Comparison of ENCODE assay signal across 14 cellular contexts in genomic region chr16:741986-742629, GRCh38. TPM values are rescaled to one million over a fixed set of nuclear protein-coding genes. Genes with fewer than 3 reads are reported as not detected.
DNase-seq lines count a peak whose midpoint lies in the region; ATAC-seq and TF ChIP-seq lines count a peak whose summit lies in the region.
"Had no signal": no experiment of that assay in that cellular context is flagged by ENCODE, and none has a peak within 500 bp of the region (broad histone marks: within the 10 kb centered on the region; RNA-seq: fewer than 3 reads in every experiment).

No MANE protein-coding gene starts in this region.

- no peaks in the 10 kb centered on the region for H3K27me3 ChIP-seq in GM23338 (ENCODE audit: insufficient read depth)
- peaks cover 0 to 22% of the 10 kb centered on the region in 2 donors for H3K27me3 ChIP-seq in tibial artery

- no peaks in the 10 kb centered on the region for H3K9me2 ChIP-seq in GM23338 (ENCODE audit: insufficient read depth)

- H4K20me1 ChIP-seq in GM23338 (replicated peaks; ENCODE audit: insufficient read depth) = no peaks in the 10 kb centered on the region

- H3K4me1 ChIP-seq in GM23338 (ENCODE audit: insufficient read depth) = no peaks in the 10 kb centered on the region; the same call in 1 of the 2 replicates
- peaks cover 4 to 16% (median 16%) of the 10 kb centered on the region in 4 donors for H3K4me1 ChIP-seq in tibial artery

- H3K4me3 ChIP-seq in GM23338 (no peak overlapping the region), tibial artery (no peak overlapping the region)

- ATAC-seq in GM23338 = no peak
- ATAC-seq in activated naive CD4-positive, alpha-beta T cell treated with anti-CD3 and anti-CD28 coated beads, Interleukin-2, amount 50 U/mL, for 72 hours = no peak

- H3K4me1 Mint-ChIP-seq in T-helper 1 cell treated with Interleukin-12 subunit alpha and Interleukin-12 subunit beta and Interleukin-4 antibody, amounts not matched to agents 30 μg/mL and 1 μg/mL, for 36 hours (ENCODE audit: low read depth) = peaks cover 10% of the 10 kb centered on the region
- H3K4me1 Mint-ChIP-seq in GM23338 (peaks cover 13% of the 10 kb centered on the region), nephron progenitor cell (peaks cover 24% of the 10 kb centered on the region)

- 0 out of 2 replicates have a peak overlapping the region, but pooled peaks have one; percentile 84 for H3K4me2 ChIP-seq in GM23338

- H3K36me3 ChIP-seq in GM23338 (ENCODE audit: insufficient read depth) (no peaks in the 10 kb centered on the region), tibial artery (peaks cover 4 to 20% (median 10%) of the 10 kb centered on the region in 3 donors)

- no peak for TF ChIP-seq CTCF in GM23338 (conservative IDR thresholded peaks at IDR 0.05; ENCODE audit: low read depth in 2 of 2)
- no peak for TF ChIP-seq CTCF in nephron progenitor cell (IDR thresholded peaks at IDR 0.05)
- no peak for TF ChIP-seq CTCF in tibial artery (IDR thresholded peaks at IDR 0.05)

- H3K27me3 Mint-ChIP-seq in T-helper 1 cell treated with Interleukin-12 subunit alpha and Interleukin-12 subunit beta and Interleukin-4 antibody, amounts not matched to agents 30 μg/mL and 1 μg/mL, for 36 hours (ENCODE audit: low read depth) = no peaks in the 10 kb centered on the region
- peaks cover 17% of the 10 kb centered on the region for H3K27me3 Mint-ChIP-seq in GM23338 (ENCODE audit: insufficient read depth, low read depth, poor library complexity)
- H3K27me3 Mint-ChIP-seq in nephron progenitor cell (ENCODE audit: low read depth, poor library complexity) = peaks cover 6% of the 10 kb centered on the region

- no peak overlapping the region for H2AFZ ChIP-seq in GM23338

- no peak for DNase-seq in T-helper 1 cell
- no peak for DNase-seq in GM23338 (ENCODE audit: low spot score)
- DNase-seq in activated naive CD4-positive, alpha-beta T cell treated with anti-CD3 and anti-CD28 coated beads, Interleukin-2, amount 50 U/mL, for 72 hours (ENCODE audit: low spot score in 2 of 2) = no peak
- no peak for DNase-seq in nephron progenitor cell
- no peak for DNase-seq in NCI-H226
- no peak for DNase-seq in NCI-H1694 (lab: John Stamatoyannopoulos, UW)
- no peak for DNase-seq in tibial artery
- DNase-seq: dermis blood vessel endothelial cell, hippocampal formation, IMR-90, NCI-H1417 treated with DMSO at 0.1 percent for 48 hours had no signal

- intact Hi-C loops in tibial artery (cut with DNase I; ENCODE audit: low total_unique reads) = loop anchor here (2.0 kb wide), 1 partner anchor 27 kb away; the partner anchor contains the start of gene METRN

- peaks cover 6% of the 10 kb centered on the region for H3K36me3 Mint-ChIP-seq in T-helper 1 cell treated with Interleukin-12 subunit alpha and Interleukin-12 subunit beta and Interleukin-4 antibody, amounts not matched to agents 30 μg/mL and 1 μg/mL, for 36 hours (ENCODE audit: low read depth)
- H3K36me3 Mint-ChIP-seq in GM23338 (ENCODE audit: low read depth) = peaks cover 12% of the 10 kb centered on the region
- H3K36me3 Mint-ChIP-seq in activated naive CD4-positive, alpha-beta T cell treated with anti-CD3 and anti-CD28 coated beads, Interleukin-2, amount 50 U/mL, for 72 hours = peaks cover 5 to 16% of the 10 kb centered on the region in 2 donors
- peaks cover 4% of the 10 kb centered on the region for H3K36me3 Mint-ChIP-seq in nephron progenitor cell (ENCODE audit: low read depth)

- H3K27ac ChIP-seq in GM23338 (ENCODE audit: low read depth) (no peak overlapping the region), tibial artery (no peak overlapping the region)

- H3K9me3 ChIP-seq in tibial artery = no peaks in the 10 kb centered on the region
- H3K9me3 ChIP-seq: left lung had no signal

- H3K27ac Mint-ChIP-seq in T-helper 1 cell treated with Interleukin-12 subunit alpha and Interleukin-12 subunit beta and Interleukin-4 antibody, amounts not matched to agents 30 μg/mL and 1 μg/mL, for 36 hours = no peak overlapping the region
- H3K27ac Mint-ChIP-seq in GM23338 (no peak overlapping the region), nephron progenitor cell (no peak overlapping the region)
- peak overlapping the region; percentile 50 to 85 for H3K27ac Mint-ChIP-seq in activated naive CD4-positive, alpha-beta T cell treated with anti-CD3 and anti-CD28 coated beads, Interleukin-2, amount 50 U/mL, for 72 hours

- H3K9me3 Mint-ChIP-seq in T-helper 1 cell treated with Interleukin-12 subunit alpha and Interleukin-12 subunit beta and Interleukin-4 antibody, amounts not matched to agents 30 μg/mL and 1 μg/mL, for 36 hours = no peaks in the 10 kb centered on the region
- H3K9me3 Mint-ChIP-seq in GM23338 (no peaks in the 10 kb centered on the region), nephron progenitor cell (no peaks in the 10 kb centered on the region)
- H3K9me3 Mint-ChIP-seq in activated naive CD4-positive, alpha-beta T cell treated with anti-CD3 and anti-CD28 coated beads, Interleukin-2, amount 50 U/mL, for 72 hours = no peaks in the 10 kb centered on the region

- H3K4me3 Mint-ChIP-seq in T-helper 1 cell treated with Interleukin-12 subunit alpha and Interleukin-12 subunit beta and Interleukin-4 antibody, amounts not matched to agents 30 μg/mL and 1 μg/mL, for 36 hours = peak overlapping the region; percentile 76
- H3K4me3 Mint-ChIP-seq in GM23338 = peak overlapping the region; percentile 82
- peak overlapping the region; percentile 84 for H3K4me3 Mint-ChIP-seq in nephron progenitor cell

- H3F3A ChIP-seq in GM23338 (replicated peaks; ENCODE audit: low read depth) = 0 out of 2 replicates have a peak, but pooled peaks cover 6% of the 10 kb centered on the region

- no peaks in the 10 kb centered on the region for H3K79me2 ChIP-seq in GM23338 (replicated peaks; ENCODE audit: insufficient read depth)

RNA-seq across cellular contexts. Expression of gene CIAO3, which starts 1.3 kb away (rescaled TPM):
- total RNA-seq in GM23338 (2014; rRNA removed; shearing (Covaris generic)) = 19.2 and 42.3 TPM in 2 replicates
- 13.0 and 15.4 TPM in 2 replicates for polyA plus RNA-seq in GM23338 (2016; fragmentation: Nextera tagmentation; extraction: Ambion mirVana)
- 100 to 1,000 TPM in 1 of 2 donors, 10 to 100 TPM in 1; 41.7 to 122 TPM for total RNA-seq in activated naive CD4-positive, alpha-beta T cell treated with anti-CD3 and anti-CD28 coated beads, Interleukin-2, amount 50 U/mL, for 72 hours

RNA-seq across cellular contexts. Expression of gene HAGHL, which starts 15.2 kb away (rescaled TPM):
- 19.1 and 21.6 TPM in 2 replicates for total RNA-seq in GM23338 (2014; rRNA removed; shearing (Covaris generic))
- 35.3 and 45.2 TPM in 2 replicates for polyA plus RNA-seq in GM23338 (2016; fragmentation: Nextera tagmentation; extraction: Ambion mirVana)
- total RNA-seq in activated naive CD4-positive, alpha-beta T cell treated with anti-CD3 and anti-CD28 coated beads, Interleukin-2, amount 50 U/mL, for 72 hours = 10 to 100 TPM; 22.2 to 24.5 TPM

RNA-seq across cellular contexts. Expression of gene CCDC78, which starts 15.9 kb away (rescaled TPM):
- 3.5 and 12.6 TPM in 2 replicates for total RNA-seq in GM23338 (2014; rRNA removed; shearing (Covaris generic))
- polyA plus RNA-seq in GM23338 (2016; fragmentation: Nextera tagmentation; extraction: Ambion mirVana) = 8.7 and 10.5 TPM in 2 replicates
- total RNA-seq in activated naive CD4-positive, alpha-beta T cell treated with anti-CD3 and anti-CD28 coated beads, Interleukin-2, amount 50 U/mL, for 72 hours = 10 to 100 TPM in 1 of 2 donors, 1 to 10 TPM in 1; 6.2 to 10.7 TPM

RNA-seq across cellular contexts. Expression of gene MSLN, which starts 18.4 kb away (rescaled TPM):
- 0.10 TPM in 1 of 2 replicates, not detected in the other for total RNA-seq in GM23338 (2014; rRNA removed; shearing (Covaris generic))
- not detected in 2 replicates for polyA plus RNA-seq in GM23338 (2016; fragmentation: Nextera tagmentation; extraction: Ambion mirVana)
- total RNA-seq in activated naive CD4-positive, alpha-beta T cell treated with anti-CD3 and anti-CD28 coated beads, Interleukin-2, amount 50 U/mL, for 72 hours = not detected
- total RNA-seq: activated CD8-positive, alpha-beta memory T cell treated with anti-CD3 and anti-CD28 coated beads for 36 hours; dermis blood vessel endothelial cell; IMR-90 had no signal

RNA-seq across cellular contexts. Expression of gene ANTKMT, which starts 21.2 kb away (rescaled TPM):
- 23.8 and 37.1 TPM in 2 replicates for total RNA-seq in GM23338 (2014; rRNA removed; shearing (Covaris generic))
- polyA plus RNA-seq in GM23338 (2016; fragmentation: Nextera tagmentation; extraction: Ambion mirVana) = 37.2 and 59.0 TPM in 2 replicates
- 10 to 100 TPM; 17.6 to 22.6 TPM for total RNA-seq in activated naive CD4-positive, alpha-beta T cell treated with anti-CD3 and anti-CD28 coated beads, Interleukin-2, amount 50 U/mL, for 72 hours

Comparison
In these comparisons a context has a peak if more than half of its experiments do, and no peak if none do; other contexts are left out.
1. H3K27ac Mint-ChIP-seq: peak in activated naive CD4-positive, alpha-beta T cell treated with anti-CD3 and anti-CD28 coated beads, Interleukin-2, amount 50 U/mL, for 72 hours (2 of 2); none in T-helper 1 cell treated with Interleukin-12 subunit alpha and Interleukin-12 subunit beta and Interleukin-4 antibody, amounts not matched to agents 30 μg/mL and 1 μg/mL, for 36 hours (single experiment), GM23338 (single experiment) and nephron progenitor cell (single experiment).
2. Peak in every context shown above with its lines, with median percentiles within 50 percentile points of each other: H3K4me3 Mint-ChIP-seq.